ENCODE assay signal across 10 cellular contexts in the genomic region with DNA sequence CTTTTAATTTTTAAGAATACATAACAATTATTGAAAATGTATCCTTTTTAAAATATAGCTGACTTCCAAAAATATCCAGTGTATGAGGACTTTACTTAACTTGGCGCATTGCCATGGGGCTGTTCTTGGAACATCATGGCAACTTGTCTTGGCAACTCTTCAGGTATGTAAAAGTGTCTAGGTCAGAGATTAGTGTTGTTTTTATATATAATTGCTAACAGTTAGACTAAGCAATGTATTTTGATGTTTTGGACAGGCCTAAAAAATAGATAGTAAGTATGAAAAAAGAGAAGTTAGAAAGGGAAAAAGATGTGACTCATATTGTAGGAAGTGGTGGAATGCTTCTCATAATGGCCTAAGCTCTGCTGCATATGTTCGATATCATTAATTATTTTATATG.
A peak's percentile ranks its signal among the peaks of the same experiment; 100 is the strongest.
DNase-seq lines count a peak whose midpoint lies in the region; ATAC-seq and TF ChIP-seq lines count a peak whose summit lies in the region.
"Had no signal": no experiment of that assay in that cellular context is flagged by ENCODE, and none has a peak within 500 bp of the region (broad histone marks: within the 10 kb centered on the region; RNA-seq: fewer than 3 reads in every experiment).

No MANE protein-coding gene starts in this region.

- no peak overlapping the region for H3K4me3 ChIP-seq in AG10803 (ENCODE audit: low read length)
- no peak overlapping the region for H3K4me3 ChIP-seq in LNCaP clone FGC (ENCODE audit: low read depth, low read length)
- H3K4me3 ChIP-seq: SK-N-MC had no signal

- TF ChIP-seq CTCF in AG10803 (conservative IDR thresholded peaks at IDR 0.05; ENCODE audit: low read length) (no peak), LNCaP clone FGC (IDR thresholded peaks at IDR 0.05; ENCODE audit: control insufficient read depth, extremely low read depth, insufficient read depth) (no peak)

- DNase-seq in AG10803 (ENCODE audit: low read depth) (peak; percentile 72), LNCaP clone FGC (ENCODE audit: low read depth) (peak; percentile 73), brain pericyte (ENCODE audit: low read depth, low spot score) (peak; percentile 33), left kidney (ENCODE audit: low read depth, low spot score) (peak; percentile 6)
- DNase-seq: NCI-H146 had no signal

- ATAC-seq in HG03045 (IDR thresholded peaks at IDR 0.05; ENCODE audit: unreplicated experiment) (no peak), GM21390 (IDR thresholded peaks at IDR 0.05; ENCODE audit: unreplicated experiment) (no peak), GM18520 (IDR thresholded peaks at IDR 0.05; ENCODE audit: unreplicated experiment) (no peak), HG02870 (IDR thresholded peaks at IDR 0.05; ENCODE audit: unreplicated experiment) (no peak)

Comparison
In these comparisons a context has a peak if more than half of its experiments do, and no peak if none do; other contexts are left out.
1. DNase-seq: peak in every context shown above with its lines; median percentile 73 in LNCaP clone FGC; 72 in AG10803; 33 in brain pericyte; 6 in left kidney.